ENCODE assay signal across 8 cellular contexts in the genomic region with DNA sequence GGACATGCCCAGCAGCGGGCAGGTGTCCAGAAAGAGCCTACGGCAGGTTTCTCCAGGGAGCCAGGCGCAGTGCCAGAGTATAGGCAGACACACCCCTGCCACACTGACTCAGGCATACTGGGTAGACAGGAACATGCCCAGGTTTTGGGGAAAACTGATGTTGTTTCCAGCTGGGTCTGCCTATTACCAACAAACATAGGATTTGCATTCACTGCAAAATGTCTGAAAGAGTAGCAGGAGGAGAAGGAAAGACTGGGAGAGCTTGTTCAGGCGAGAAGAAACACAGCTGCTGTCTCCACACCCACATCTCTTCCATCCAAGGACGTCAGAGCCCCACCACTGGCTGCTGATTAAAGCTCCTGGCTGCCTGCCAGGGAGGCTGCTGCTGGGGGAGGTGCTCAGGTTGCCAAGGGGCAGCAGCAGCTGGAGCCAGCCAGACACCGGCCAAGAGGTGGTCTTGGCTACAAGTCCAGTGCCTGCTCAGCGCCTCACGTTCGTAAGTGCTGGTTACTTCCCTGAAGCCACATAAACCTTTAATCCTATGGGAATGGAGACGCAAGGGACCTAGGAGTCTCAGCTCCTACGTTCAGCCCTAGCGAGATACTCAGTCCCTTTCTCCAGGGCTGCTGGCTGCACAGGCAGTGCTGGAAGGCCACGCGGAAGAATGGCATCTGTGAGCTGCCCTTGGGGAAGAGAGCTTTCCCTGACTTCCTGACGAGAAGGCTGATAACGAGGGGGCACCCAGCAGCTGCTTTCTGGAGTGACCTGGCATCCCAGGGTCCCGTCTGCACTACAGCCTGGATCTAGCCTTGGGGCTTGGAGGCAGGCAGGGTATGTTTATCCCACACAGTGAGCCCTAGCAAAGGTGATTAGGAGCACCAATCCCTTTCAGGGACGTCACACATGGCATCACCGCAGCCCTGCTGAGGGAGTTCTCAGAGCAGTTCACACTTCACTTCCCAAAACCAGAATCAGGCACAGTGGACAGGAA. TPM values are rescaled to one million over a fixed set of nuclear protein-coding genes. Genes with fewer than 3 reads are reported as not detected.
DNase-seq lines count a peak whose midpoint lies in the region; ATAC-seq and TF ChIP-seq lines count a peak whose summit lies in the region.

No MANE protein-coding gene starts in this region.

- intact Hi-C loops in psoas muscle (cut with DNase I): no loop called here

- POLR2A ChIA-PET in WTC11 (lab: Charles Lee): interaction anchor here (0.9 kb wide), 1 partner anchor 258 kb away, joined by 5 read pairs; no protein-coding TSS in a partner anchor

- DNase-seq in stimulated activated naive CD8-positive, alpha-beta T cell treated with anti-CD3 and anti-CD28 coated beads, Interleukin-15, Interleukin-2, amounts not matched to agents 100 U/mL and 50 U/mL, for 24 hours: peak; percentile 44
- no peak for DNase-seq in stimulated activated naive CD8-positive, alpha-beta T cell treated with anti-CD3 and anti-CD28 coated beads, Interleukin-15, amount 100 ng/mL, for 72 hours
- DNase-seq in NCI-H748 (lab: John Stamatoyannopoulos, UW; ENCODE audit: unreplicated experiment): peak; percentile 96
- DNase-seq in activated naive CD8-positive, alpha-beta T cell treated with anti-CD3 and anti-CD28 coated beads, Interleukin-2, amount 50 U/mL, for 24 hours: peak; percentile 42
- DNase-seq in glutamatergic neuron: peak; percentile 72
- peak; percentile 80 to 90 for DNase-seq in psoas muscle
- no peak for DNase-seq in WTC11 (ENCODE audit: low spot score)

- peak overlapping the region in 1 of 2 donors; percentile 28 for H3K27ac Mint-ChIP-seq in stimulated activated naive CD8-positive, alpha-beta T cell treated with anti-CD3 and anti-CD28 coated beads, Interleukin-15, amount 100 ng/mL, for 72 hours
- H3K27ac Mint-ChIP-seq in activated naive CD8-positive, alpha-beta T cell treated with anti-CD3 and anti-CD28 coated beads, Interleukin-2, amount 50 U/mL, for 24 hours: no peak overlapping the region
- H3K27ac Mint-ChIP-seq in glutamatergic neuron (ENCODE audit: unreplicated experiment) (peak overlapping the region; percentile 35), WTC11 (no peak overlapping the region)

- no peak overlapping the region for H3K4me3 ChIP-seq in psoas muscle

- peaks cover 0 to 62% of the 10 kb centered on the region in 2 donors for H3K36me3 ChIP-seq in psoas muscle (ENCODE audit: insufficient read depth in 1 of 2, low read depth in 1 of 2)

- no peaks in the 10 kb centered on the region for H3K9me3 ChIP-seq in psoas muscle

- WGBS in psoas muscle, 3 donors: 9 to 15% (median 13%) methylated on average over 19 of the region's 19 CpGs

- peaks cover 32% of the 10 kb centered on the region for H3K27me3 Mint-ChIP-seq in stimulated activated naive CD8-positive, alpha-beta T cell treated with anti-CD3 and anti-CD28 coated beads, Interleukin-15, amount 100 ng/mL, for 72 hours
- peaks cover 6% of the 10 kb centered on the region for H3K27me3 Mint-ChIP-seq in activated naive CD8-positive, alpha-beta T cell treated with anti-CD3 and anti-CD28 coated beads, Interleukin-2, amount 50 U/mL, for 24 hours
- H3K27me3 Mint-ChIP-seq in glutamatergic neuron (ENCODE audit: unreplicated experiment): peaks cover 19% of the 10 kb centered on the region
- H3K27me3 Mint-ChIP-seq in WTC11 (ENCODE audit: low read depth): peaks cover 18% of the 10 kb centered on the region

- H3K27me3 ChIP-seq in psoas muscle (ENCODE audit: insufficient read depth in 3 of 3, low read length in 2 of 3): no peaks in the 10 kb centered on the region

- no peaks in the 10 kb centered on the region for H3K9me3 Mint-ChIP-seq in stimulated activated naive CD8-positive, alpha-beta T cell treated with anti-CD3 and anti-CD28 coated beads, Interleukin-15, amount 100 ng/mL, for 72 hours
- no peaks in the 10 kb centered on the region for H3K9me3 Mint-ChIP-seq in activated naive CD8-positive, alpha-beta T cell treated with anti-CD3 and anti-CD28 coated beads, Interleukin-2, amount 50 U/mL, for 24 hours
- H3K9me3 Mint-ChIP-seq in glutamatergic neuron (ENCODE audit: unreplicated experiment) (peaks cover 4% of the 10 kb centered on the region), WTC11 (no peaks in the 10 kb centered on the region)

- peaks cover 12% of the 10 kb centered on the region for H3K4me1 Mint-ChIP-seq in stimulated activated naive CD8-positive, alpha-beta T cell treated with anti-CD3 and anti-CD28 coated beads, Interleukin-15, amount 100 ng/mL, for 72 hours
- peaks cover 8% of the 10 kb centered on the region for H3K4me1 Mint-ChIP-seq in activated naive CD8-positive, alpha-beta T cell treated with anti-CD3 and anti-CD28 coated beads, Interleukin-2, amount 50 U/mL, for 24 hours
- peaks cover 47% of the 10 kb centered on the region for H3K4me1 Mint-ChIP-seq in glutamatergic neuron (ENCODE audit: low read depth, unreplicated experiment)
- peaks cover 60% of the 10 kb centered on the region for H3K4me1 Mint-ChIP-seq in WTC11

- no peak for ATAC-seq in stimulated activated naive CD8-positive, alpha-beta T cell treated with anti-CD3 and anti-CD28 coated beads, Interleukin-15, Interleukin-2, amounts not matched to agents 100 U/mL and 50 U/mL, for 24 hours
- ATAC-seq in stimulated activated naive CD8-positive, alpha-beta T cell treated with anti-CD3 and anti-CD28 coated beads, Interleukin-15, amount 100 ng/mL, for 72 hours: no peak
- no peak for ATAC-seq in activated naive CD8-positive, alpha-beta T cell treated with anti-CD3 and anti-CD28 coated beads, Interleukin-2, amount 50 U/mL, for 24 hours
- ATAC-seq in psoas muscle: peak; percentile 50 to 67 (median 60)
- no peak for ATAC-seq in GM18498 (IDR thresholded peaks at IDR 0.05; ENCODE audit: unreplicated experiment)
- no peak for ATAC-seq in WTC11

- H3K27ac ChIP-seq in psoas muscle: peak overlapping the region; percentile 82

- H3K36me3 Mint-ChIP-seq in activated naive CD8-positive, alpha-beta T cell treated with anti-CD3 and anti-CD28 coated beads, Interleukin-2, amount 50 U/mL, for 24 hours (ENCODE audit: low read depth): no peaks in the 10 kb centered on the region
- H3K36me3 Mint-ChIP-seq in glutamatergic neuron (ENCODE audit: unreplicated experiment) (no peaks in the 10 kb centered on the region), WTC11 (no peaks in the 10 kb centered on the region)

- CTCF ChIA-PET in WTC11 (lab: Charles Lee): interaction anchor here (0.6 to 2.1 kb wide), 22 partner anchors 9 to 222 kb away, joined by 3 to 13 read pairs (median 4); partner anchors contain the start of gene HSPA2

- no peak for TF ChIP-seq CTCF in glutamatergic neuron (IDR thresholded peaks at IDR 0.05; ENCODE audit: partially characterized antibody, unreplicated experiment)
- TF ChIP-seq CTCF in psoas muscle (IDR thresholded peaks at IDR 0.05): no peak
- no peak for TF ChIP-seq CTCF in WTC11 (IDR thresholded peaks at IDR 0.05)

- H3K4me3 Mint-ChIP-seq in stimulated activated naive CD8-positive, alpha-beta T cell treated with anti-CD3 and anti-CD28 coated beads, Interleukin-15, amount 100 ng/mL, for 72 hours: no peak overlapping the region
- H3K4me3 Mint-ChIP-seq in activated naive CD8-positive, alpha-beta T cell treated with anti-CD3 and anti-CD28 coated beads, Interleukin-2, amount 50 U/mL, for 24 hours: no peak overlapping the region
- peak overlapping the region; percentile 65 for H3K4me3 Mint-ChIP-seq in glutamatergic neuron (ENCODE audit: unreplicated experiment)
- H3K4me3 Mint-ChIP-seq in WTC11: no peak overlapping the region

- H3K4me1 ChIP-seq in psoas muscle: peaks cover 42% of the 10 kb centered on the region

TF ChIP-seq in WTC11, 78 proteins besides CTCF, POLR2A, EP300 and RAD21 (continues in another document):
- TF ChIP-seq ZBTB21 (CRISPR knock-in tag; IDR thresholded peaks at IDR 0.05; ENCODE audit: borderline replicate concordance) (no peak), JUN (CRISPR knock-in tag; IDR thresholded peaks at IDR 0.05) (no peak), ZNF232 (CRISPR knock-in tag; IDR thresholded peaks at IDR 0.05) (no peak), MYBL2 (CRISPR knock-in tag; IDR thresholded peaks at IDR 0.05) (no peak), JAZF1 (CRISPR knock-in tag; IDR thresholded peaks at IDR 0.05) (no peak), ZNF138 (CRISPR knock-in tag; conservative IDR thresholded peaks at IDR 0.05) (no peak), ZNF512 (CRISPR knock-in tag; IDR thresholded peaks at IDR 0.05; ENCODE audit: borderline replicate concordance) (no peak), IRF1 (CRISPR knock-in tag; IDR thresholded peaks at IDR 0.05) (no peak), TEAD1 (CRISPR knock-in tag; IDR thresholded peaks at IDR 0.05) (no peak), ZNF423 (CRISPR knock-in tag; IDR thresholded peaks at IDR 0.05) (no peak), NFE2L1 (CRISPR knock-in tag; IDR thresholded peaks at IDR 0.05) (no peak), SP1 (CRISPR knock-in tag; conservative IDR thresholded peaks at IDR 0.05) (no peak)
- TF ChIP-seq, protein P1, sequence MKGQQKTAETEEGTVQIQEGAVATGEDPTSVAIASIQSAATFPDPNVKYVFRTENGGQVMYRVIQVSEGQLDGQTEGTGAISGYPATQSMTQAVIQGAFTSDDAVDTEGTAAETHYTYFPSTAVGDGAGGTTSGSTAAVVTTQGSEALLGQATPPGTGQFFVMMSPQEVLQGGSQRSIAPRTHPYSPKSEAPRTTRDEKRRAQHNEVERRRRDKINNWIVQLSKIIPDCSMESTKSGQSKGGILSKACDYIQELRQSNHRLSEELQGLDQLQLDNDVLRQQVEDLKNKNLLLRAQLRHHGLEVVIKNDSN (CRISPR knock-in tag; IDR thresholded peaks at IDR 0.05): no peak

RNA-seq across cellular contexts. Expression of gene PLEKHG3, which starts 58.1 kb away (rescaled TPM):
- 10.1 TPM for total RNA-seq in glutamatergic neuron (ENCODE audit: unreplicated experiment)
- total RNA-seq in psoas muscle: 1 to 10 TPM; 5.2 to 8.2 (median 6.5) TPM
- 1 to 10 TPM; 1.9 to 3.1 (median 2.8) TPM for polyA plus RNA-seq in psoas muscle
- 70.6 to 75.3 TPM (median 71.8 TPM) in 3 replicates for total RNA-seq in WTC11 (2021)

Comparison
In these comparisons a context has a peak if more than half of its experiments do, and no peak if none do; other contexts are left out.
1. DNase-seq: peak in stimulated activated naive CD8-positive, alpha-beta T cell treated with anti-CD3 and anti-CD28 coated beads, Interleukin-15, Interleukin-2, amounts not matched to agents 100 U/mL and 50 U/mL, for 24 hours (single experiment), NCI-H748 (single experiment), activated naive CD8-positive, alpha-beta T cell treated with anti-CD3 and anti-CD28 coated beads, Interleukin-2, amount 50 U/mL, for 24 hours (single experiment), glutamatergic neuron (single experiment) and psoas muscle (2 of 2); none in stimulated activated naive CD8-positive, alpha-beta T cell treated with anti-CD3 and anti-CD28 coated beads, Interleukin-15, amount 100 ng/mL, for 72 hours (0 of 2) and WTC11 (single experiment).
2. ATAC-seq: peak in psoas muscle (4 of 4); none in stimulated activated naive CD8-positive, alpha-beta T cell treated with anti-CD3 and anti-CD28 coated beads, Interleukin-15, Interleukin-2, amounts not matched to agents 100 U/mL and 50 U/mL, for 24 hours (single experiment), stimulated activated naive CD8-positive, alpha-beta T cell treated with anti-CD3 and anti-CD28 coated beads, Interleukin-15, amount 100 ng/mL, for 72 hours (single experiment), activated naive CD8-positive, alpha-beta T cell treated with anti-CD3 and anti-CD28 coated beads, Interleukin-2, amount 50 U/mL, for 24 hours (single experiment), GM18498 (single experiment) and WTC11 (single experiment).